ENCODE assay signal across 10 cellular contexts in genomic region chr7:75892634-75893272, GRCh38. TPM values are rescaled to one million over a fixed set of nuclear protein-coding genes. Genes with fewer than 3 reads are reported as not detected.
DNase-seq lines count a peak whose midpoint lies in the region; ATAC-seq and TF ChIP-seq lines count a peak whose summit lies in the region.
"Had no signal": no experiment of that assay in that cellular context is flagged by ENCODE, and none has a peak within 500 bp of the region (broad histone marks: within the 10 kb centered on the region; RNA-seq: fewer than 3 reads in every experiment).

No MANE protein-coding gene starts in this region.

- DNase-seq in EH (ENCODE audit: low read depth) (peak; percentile 27), NCI-H510A treated with DMSO at 0.1 percent for 48 hours (lab: John Stamatoyannopoulos, UW) (peak; percentile 75), fibroblast of the aortic adventitia (ENCODE audit: low read depth) (peak; percentile 69), trophoblast cell (peak; percentile 58 to 74), NCI-H1048 (lab: John Stamatoyannopoulos, UW) (no peak), germinal center (ENCODE audit: low spot score) (no peak)
- DNase-seq: amygdala, NCI-H1694 had no signal

- H4K12ac ChIP-seq in trophoblast cell (ENCODE audit: low read depth, low read length): no peak overlapping the region

- H4K8ac ChIP-seq in trophoblast cell (ENCODE audit: low read depth, low read length): no peak overlapping the region

- H3K18ac ChIP-seq in trophoblast cell (ENCODE audit: low read length): no peak overlapping the region

- H3K9ac ChIP-seq in trophoblast cell (ENCODE audit: low read length): no peak overlapping the region

- peaks cover 4 to 10% of the 10 kb centered on the region in 2 experiments for H3K36me3 ChIP-seq in trophoblast cell (ENCODE audit: control insufficient read depth in 1 of 2, insufficient read depth in 2 of 2, low read length in 2 of 2)

- H3K14ac ChIP-seq in trophoblast cell (ENCODE audit: low read length): no peak overlapping the region

- no peak overlapping the region for H2AFZ ChIP-seq in trophoblast cell (ENCODE audit: insufficient read depth, low read length, poor library complexity)

- H3K9me3 ChIP-seq in trophoblast cell (ENCODE audit: insufficient read depth, low read depth, low read length): no peaks in the 10 kb centered on the region

- H3K27ac ChIP-seq in trophoblast cell (ENCODE audit: low read depth, low read length): no peak overlapping the region

- H4K91ac ChIP-seq in trophoblast cell (ENCODE audit: low read depth, low read length): no peak overlapping the region

- no peak overlapping the region for H2BK5ac ChIP-seq in trophoblast cell (ENCODE audit: low read depth, low read length, poor library complexity)

- no peak overlapping the region for H3K4me2 ChIP-seq in trophoblast cell (ENCODE audit: low read length)

- peak overlapping the region; percentile 38 for H2BK12ac ChIP-seq in trophoblast cell (ENCODE audit: low read length)

- peaks cover 3% of the 10 kb centered on the region for H3K79me1 ChIP-seq in trophoblast cell (ENCODE audit: low read length)

- no peak for TF ChIP-seq CTCF in fibroblast of the aortic adventitia (IDR thresholded peaks at IDR 0.05; ENCODE audit: insufficient read depth, low read length)

- ATAC-seq in GM21526 (IDR thresholded peaks at IDR 0.05; ENCODE audit: low FRiP score, unreplicated experiment) (no peak), GM21529 (IDR thresholded peaks at IDR 0.05; ENCODE audit: unreplicated experiment) (no peak)

- no CpG with 5 or more reads among the region's 15 CpGs for WGBS in trophoblast cell (ENCODE audit: extremely low coverage, insufficient coverage, insufficient read length)

- no peaks in the 10 kb centered on the region for H3K79me2 ChIP-seq in trophoblast cell (ENCODE audit: control insufficient read depth, insufficient read depth, low read length, poor library complexity)

- no peak overlapping the region for H2AK5ac ChIP-seq in trophoblast cell (ENCODE audit: low read length)

- H2BK120ac ChIP-seq in trophoblast cell (ENCODE audit: insufficient read depth, low read length, poor library complexity): no peak overlapping the region

- no peak overlapping the region for H3K23ac ChIP-seq in trophoblast cell (ENCODE audit: low read length)

- peaks cover 9 to 12% of the 10 kb centered on the region in 2 experiments for H3K4me1 ChIP-seq in trophoblast cell (ENCODE audit: control insufficient read depth in 1 of 2, insufficient read depth in 2 of 2, low read length in 2 of 2)

- H3K4ac ChIP-seq in trophoblast cell (ENCODE audit: low read depth, low read length): no peak overlapping the region

- H3K27me3 ChIP-seq in trophoblast cell (ENCODE audit: insufficient read depth, low read length): no peaks in the 10 kb centered on the region

- H3K4me3 ChIP-seq in fibroblast of the aortic adventitia (ENCODE audit: low read depth, low read length) (no peak overlapping the region), trophoblast cell (ENCODE audit: low read depth, low read length) (no peak overlapping the region)

RNA-seq across cellular contexts. Expression of gene RHBDD2, which starts 13.9 kb away (rescaled TPM):
- 28.7 and 50.3 TPM in 2 replicates for total RNA-seq in fibroblast of the aortic adventitia (ENCODE audit: low replicate concordance)
- 22.6 and 24.0 TPM in 2 replicates for polyA plus RNA-seq in trophoblast cell (2013)

RNA-seq across cellular contexts. Expression of gene POR, which starts 22.2 kb away (rescaled TPM):
- total RNA-seq in fibroblast of the aortic adventitia (ENCODE audit: low replicate concordance): 35.2 and 40.7 TPM in 2 replicates
- 59.4 and 65.9 TPM in 2 replicates for polyA plus RNA-seq in trophoblast cell (2013)

Comparison
In these comparisons a context has a peak if more than half of its experiments do, and no peak if none do; other contexts are left out.
1. DNase-seq: peak in EH (single experiment), NCI-H510A treated with DMSO at 0.1 percent for 48 hours (single experiment), fibroblast of the aortic adventitia (single experiment) and trophoblast cell (2 of 2); none in NCI-H1048 (single experiment) and germinal center (single experiment).